ENCODE assay signal across 16 cellular contexts in genomic region chr20:40449974-40450616, GRCh38.
A peak's percentile ranks its signal among the peaks of the same experiment; 100 is the strongest.
DNase-seq lines count a peak whose midpoint lies in the region; ATAC-seq and TF ChIP-seq lines count a peak whose summit lies in the region.
"Had no signal": no experiment of that assay in that cellular context is flagged by ENCODE, and none has a peak within 500 bp of the region (broad histone marks: within the 10 kb centered on the region; RNA-seq: fewer than 3 reads in every experiment).

No MANE protein-coding gene starts in this region.

- CTCF ChIA-PET in activated CD4-positive, alpha-beta T cell treated with anti-CD3 and anti-CD28 coated beads for 36 hours (lab: Charles Lee), result no interaction called here

- H2BK5ac ChIP-seq in trophoblast cell (ENCODE audit: low read depth, low read length, poor library complexity), result no peak overlapping the region

- H3K36me3 ChIP-seq in RWPE2 (ENCODE audit: low read depth) (no peaks in the 10 kb centered on the region), trophoblast cell (ENCODE audit: control insufficient read depth in 1 of 2, insufficient read depth in 2 of 2, low read length in 2 of 2) (no peaks in the 10 kb centered on the region)
- H3K36me3 ChIP-seq: BLaER1, HAP-1 had no signal

- no peak overlapping the region for H3K23ac ChIP-seq in trophoblast cell (ENCODE audit: low read length)

- no peak overlapping the region for H3K4me3 ChIP-seq in RWPE2 (ENCODE audit: severe bottlenecking)
- no peak overlapping the region for H3K4me3 ChIP-seq in trophoblast cell (ENCODE audit: low read depth, low read length)
- H3K4me3 ChIP-seq: A549, BLaER1, HAP-1, K562 had no signal

- no peak overlapping the region for H3K27ac Mint-ChIP-seq in activated CD4-positive, alpha-beta T cell treated with anti-CD3 and anti-CD28 coated beads for 36 hours
- H3K27ac Mint-ChIP-seq in CD14-positive monocyte, result no peak overlapping the region
- H3K27ac Mint-ChIP-seq: CD8-positive, alpha-beta T cell had no signal

- H2BK120ac ChIP-seq in trophoblast cell (ENCODE audit: insufficient read depth, low read length, poor library complexity), result no peak overlapping the region

- POLR2A ChIA-PET in activated CD4-positive, alpha-beta T cell treated with anti-CD3 and anti-CD28 coated beads for 36 hours (lab: Charles Lee), result no interaction called here

- no peaks in the 10 kb centered on the region for H3K9me3 Mint-ChIP-seq in activated CD4-positive, alpha-beta T cell treated with anti-CD3 and anti-CD28 coated beads for 36 hours (ENCODE audit: low read depth)
- H3K9me3 Mint-ChIP-seq in CD14-positive monocyte, result peaks cover 0 to 4% (median 0%) of the 10 kb centered on the region in 7 donors
- H3K9me3 Mint-ChIP-seq: CD8-positive, alpha-beta T cell had no signal

- ATAC-seq in RWPE2 (ENCODE audit: low read depth) (peak; percentile 72), foreskin keratinocyte (peak; percentile 83), GM18502 (IDR thresholded peaks at IDR 0.05; ENCODE audit: poor library complexity, unreplicated experiment) (no peak)
- ATAC-seq in activated CD4-positive, alpha-beta T cell treated with anti-CD3 and anti-CD28 coated beads for 36 hours, result no peak
- ATAC-seq: A549; CD8-positive, alpha-beta T cell; K562 had no signal

- no peaks in the 10 kb centered on the region for H3K4me1 Mint-ChIP-seq in activated CD4-positive, alpha-beta T cell treated with anti-CD3 and anti-CD28 coated beads for 36 hours
- H3K4me1 Mint-ChIP-seq in CD14-positive monocyte, result peaks cover 2% of the 10 kb centered on the region

- H3K27me3 ChIP-seq in RWPE2 (ENCODE audit: insufficient read depth, poor library complexity, severe bottlenecking) (no peaks in the 10 kb centered on the region), foreskin keratinocyte (no peaks in the 10 kb centered on the region), trophoblast cell (ENCODE audit: insufficient read depth, low read length) (no peaks in the 10 kb centered on the region)
- H3K27me3 ChIP-seq: BLaER1 had no signal

- intact Hi-C loops in activated CD4-positive, alpha-beta T cell treated with anti-CD3 and anti-CD28 coated beads for 36 hours (cut with DNase I, micrococcal nuclease), result no loop called here
- intact Hi-C loops in CD14-positive monocyte (cut with micrococcal nuclease), result no loop called here

- peak; percentile 41 for DNase-seq in ELF-1 (ENCODE audit: low read depth, low spot score)
- no peak for DNase-seq in RWPE2 (ENCODE audit: low spot score)
- DNase-seq in foreskin keratinocyte, result peak; percentile 30 to 62
- DNase-seq in trophoblast cell, result peak; percentile 80 to 99
- no peak for DNase-seq in activated CD4-positive, alpha-beta T cell treated with anti-CD3 and anti-CD28 coated beads for 36 hours
- DNase-seq in CD14-positive monocyte (ENCODE audit: low spot score), result no peak
- no peak for DNase-seq in SKM-1 (lab: John Stamatoyannopoulos, UW; ENCODE audit: unreplicated experiment)
- DNase-seq: CD8-positive, alpha-beta T cell; GDM1; IMR-90 had no signal

- H2AK5ac ChIP-seq in trophoblast cell (ENCODE audit: low read length), result no peak overlapping the region

- H4K8ac ChIP-seq in trophoblast cell (ENCODE audit: low read depth, low read length), result no peak overlapping the region

- no peak for TF ChIP-seq CTCF in RWPE2 (IDR thresholded peaks at IDR 0.05; ENCODE audit: poor library complexity, severe bottlenecking)
- TF ChIP-seq CTCF in foreskin keratinocyte (conservative IDR thresholded peaks at IDR 0.05), result no peak
- no peak for TF ChIP-seq CTCF in CD14-positive monocyte (IDR thresholded peaks at IDR 0.05)

- no peaks in the 10 kb centered on the region for H3K36me3 Mint-ChIP-seq in activated CD4-positive, alpha-beta T cell treated with anti-CD3 and anti-CD28 coated beads for 36 hours (ENCODE audit: low read depth)
- no peaks in the 10 kb centered on the region for H3K36me3 Mint-ChIP-seq in CD14-positive monocyte
- H3K36me3 Mint-ChIP-seq: CD8-positive, alpha-beta T cell had no signal

- H3K9ac ChIP-seq in trophoblast cell (ENCODE audit: low read length), result no peak overlapping the region
- H3K9ac ChIP-seq: BLaER1 had no signal

- H3K27ac ChIP-seq in RWPE2 (ENCODE audit: poor library complexity, severe bottlenecking) (no peak overlapping the region), foreskin keratinocyte (no peak overlapping the region), trophoblast cell (ENCODE audit: low read depth, low read length) (peak overlapping the region; percentile 41)
- H3K27ac ChIP-seq: 22Rv1, A549, BLaER1 had no signal

- no peaks in the 10 kb centered on the region for H3K79me2 ChIP-seq in trophoblast cell (ENCODE audit: control insufficient read depth, insufficient read depth, low read length, poor library complexity)

- H3K79me1 ChIP-seq in trophoblast cell (ENCODE audit: low read length), result peaks cover 5% of the 10 kb centered on the region

- no peaks in the 10 kb centered on the region for H3K4me1 ChIP-seq in RWPE2 (ENCODE audit: insufficient read depth, poor library complexity, severe bottlenecking)
- H3K4me1 ChIP-seq in foreskin keratinocyte, result peaks cover 5% of the 10 kb centered on the region
- H3K4me1 ChIP-seq in trophoblast cell (ENCODE audit: control insufficient read depth in 1 of 2, insufficient read depth in 2 of 2, low read length in 2 of 2), result peaks cover 7 to 13% of the 10 kb centered on the region in 2 experiments
- H3K4me1 ChIP-seq: A549, HAP-1 had no signal

- WGBS in trophoblast cell (ENCODE audit: extremely low coverage, insufficient coverage, insufficient read length), result no CpG with 5 or more reads among the region's 4 CpGs

- H3K9me3 ChIP-seq in RWPE2 (ENCODE audit: severe bottlenecking) (no peaks in the 10 kb centered on the region), trophoblast cell (ENCODE audit: insufficient read depth, low read depth, low read length) (no peaks in the 10 kb centered on the region)
- H3K9me3 ChIP-seq: A549, BLaER1, HAP-1 had no signal

- no peak overlapping the region for H4K12ac ChIP-seq in trophoblast cell (ENCODE audit: low read depth, low read length)

- H4K91ac ChIP-seq in trophoblast cell (ENCODE audit: low read depth, low read length), result no peak overlapping the region

- H3K4me3 Mint-ChIP-seq in activated CD4-positive, alpha-beta T cell treated with anti-CD3 and anti-CD28 coated beads for 36 hours, result no peak overlapping the region
- H3K4me3 Mint-ChIP-seq in CD14-positive monocyte, result no peak overlapping the region
- H3K4me3 Mint-ChIP-seq: CD8-positive, alpha-beta T cell had no signal

- H3K18ac ChIP-seq in trophoblast cell (ENCODE audit: low read length), result no peak overlapping the region

- H3K4ac ChIP-seq in trophoblast cell (ENCODE audit: low read depth, low read length), result no peak overlapping the region

- no peak overlapping the region for H2BK12ac ChIP-seq in trophoblast cell (ENCODE audit: low read length)

- H3K27me3 Mint-ChIP-seq in activated CD4-positive, alpha-beta T cell treated with anti-CD3 and anti-CD28 coated beads for 36 hours, result peaks cover 9% of the 10 kb centered on the region
- H3K27me3 Mint-ChIP-seq in CD14-positive monocyte (ENCODE audit: low read depth in 3 of 3), result peaks cover 14 to 26% (median 24%) of the 10 kb centered on the region in 3 donors

- no peak overlapping the region for H3K4me2 ChIP-seq in trophoblast cell (ENCODE audit: low read length)
- H3K4me2 ChIP-seq: A549, BLaER1 had no signal

- no peak overlapping the region for H3K14ac ChIP-seq in trophoblast cell (ENCODE audit: low read length)

- no peak overlapping the region for H2AFZ ChIP-seq in trophoblast cell (ENCODE audit: insufficient read depth, low read length, poor library complexity)

Comparison
In these comparisons a context has a peak if more than half of its experiments do, and no peak if none do; other contexts are left out.
1. DNase-seq: peak in ELF-1 (single experiment), foreskin keratinocyte (2 of 2) and trophoblast cell (2 of 2); none in RWPE2 (single experiment), activated CD4-positive, alpha-beta T cell treated with anti-CD3 and anti-CD28 coated beads for 36 hours (single experiment), CD14-positive monocyte (single experiment) and SKM-1 (single experiment).
2. ATAC-seq: peak in RWPE2 (single experiment) and foreskin keratinocyte (single experiment); none in GM18502 (single experiment) and activated CD4-positive, alpha-beta T cell treated with anti-CD3 and anti-CD28 coated beads for 36 hours (single experiment).